ENCODE assay signal across 26 cellular contexts in the genomic region with DNA sequence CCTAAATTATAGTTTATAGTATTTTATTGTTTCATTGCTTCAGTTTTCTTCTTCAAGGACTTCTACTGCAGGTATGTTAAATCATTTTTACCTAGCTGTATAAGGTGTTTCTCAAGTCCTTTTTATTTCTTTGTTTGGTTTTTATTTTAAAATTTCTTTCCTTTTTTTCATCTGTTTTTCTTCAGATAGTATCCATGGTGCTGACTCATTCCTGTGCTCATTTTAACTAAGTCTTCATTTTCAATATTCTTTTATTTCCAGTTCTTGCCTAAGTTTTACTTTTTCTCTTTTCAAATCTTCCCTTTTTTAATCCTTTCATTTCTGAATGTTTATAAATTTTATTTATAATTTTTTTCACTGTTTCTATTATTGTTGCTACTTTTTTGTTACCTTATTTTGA.
"Had no signal": no experiment of that assay in that cellular context is flagged by ENCODE, and none has a peak within 500 bp of the region (broad histone marks: within the 10 kb centered on the region; RNA-seq: fewer than 3 reads in every experiment).

No MANE protein-coding gene starts in this region.

- ATAC-seq: activated CD8-positive, alpha-beta T cell treated with anti-CD3 and anti-CD28 coated beads, Interleukin-2, amount 10 ng/mL, durations not matched to agents 7 days and 5 days; left colon; psoas muscle; right cardiac atrium; SK-N-SH treated with all-trans-retinoic acid at 6 μM for 48 hours had no signal

- DNase-seq: activated CD4-positive, alpha-beta T cell treated with anti-CD3 and anti-CD28 coated beads, Interleukin-2, amount 10 ng/mL, durations not matched to agents 7 days and 5 days; activated CD4-positive, CD25-positive, alpha-beta regulatory T cell treated with anti-CD3 and anti-CD28 coated beads, Interleukin-2, amount 50 U/mL, for 72 hours; activated CD8-positive, alpha-beta memory T cell treated with anti-CD3 and anti-CD28 coated beads, Interleukin-2, amount 50 U/mL, for 4 hours; activated CD8-positive, alpha-beta T cell treated with anti-CD3 and anti-CD28 coated beads, Interleukin-2, amount 10 ng/mL, durations not matched to agents 7 days and 5 days; activated gamma-delta T cell treated with Interleukin-2 at 50 U/mL for 16 hours; activated naive CD8-positive, alpha-beta T cell treated with anti-CD3 and anti-CD28 coated beads, Interleukin-2, amount 10 ng/mL, durations not matched to agents 7 days and 5 days; amygdala; foreskin melanocyte; head of caudate nucleus; hypothalamus; islet precursor cell; left colon; mesenchymal stem cell; ovary; psoas muscle; right cardiac atrium; stimulated activated CD4-positive, alpha-beta T cell treated with anti-CD3 and anti-CD28 coated beads, Interleukin-4, amount 100 ng/mL, for 24 hours; substantia nigra; thyroid gland; WERI-Rb-1 had no signal

- H3K4me3 ChIP-seq: ovary, psoas muscle, thyroid gland had no signal

- H3K4me1 ChIP-seq: psoas muscle, thyroid gland had no signal

- H3K36me3 ChIP-seq: neutrophil, ovary, thyroid gland, WERI-Rb-1 had no signal

- H3K27ac Mint-ChIP-seq: activated CD4-positive, alpha-beta T cell treated with anti-CD3 and anti-CD28 coated beads, Interleukin-2, amount 10 ng/mL, durations not matched to agents 7 days and 5 days; activated CD8-positive, alpha-beta T cell treated with anti-CD3 and anti-CD28 coated beads, Interleukin-2, amount 10 ng/mL, durations not matched to agents 7 days and 5 days; activated naive CD8-positive, alpha-beta T cell treated with anti-CD3 and anti-CD28 coated beads, Interleukin-2, amount 10 ng/mL, durations not matched to agents 7 days and 5 days; nephron; stimulated activated naive CD8-positive, alpha-beta T cell treated with anti-CD3 and anti-CD28 coated beads, Interleukin-15, Interleukin-2, amounts not matched to agents 100 ng/mL and 50 ng/mL, for 24 hours; T-helper 2 cell treated with Interferon-gamma antibody and Interleukin-4, amounts not matched to agents 5 μg/mL and 100 μg/mL, for 36 hours had no signal

- H3K9me3 ChIP-seq: neutrophil, ovary, psoas muscle, thyroid gland had no signal

- H3K9me3 Mint-ChIP-seq: activated CD4-positive, alpha-beta T cell treated with anti-CD3 and anti-CD28 coated beads, Interleukin-2, amount 10 ng/mL, durations not matched to agents 7 days and 5 days; activated naive CD8-positive, alpha-beta T cell treated with anti-CD3 and anti-CD28 coated beads, Interleukin-2, amount 10 ng/mL, durations not matched to agents 7 days and 5 days; nephron; stimulated activated naive CD8-positive, alpha-beta T cell treated with anti-CD3 and anti-CD28 coated beads, Interleukin-15, Interleukin-2, amounts not matched to agents 100 ng/mL and 50 ng/mL, for 24 hours; T-helper 2 cell treated with Interferon-gamma antibody and Interleukin-4, amounts not matched to agents 5 μg/mL and 100 μg/mL, for 36 hours had no signal

- FAIRE-seq: bronchial epithelial cell had no signal

- H3K4me3 Mint-ChIP-seq: activated CD4-positive, alpha-beta T cell treated with anti-CD3 and anti-CD28 coated beads, Interleukin-2, amount 10 ng/mL, durations not matched to agents 7 days and 5 days; activated CD8-positive, alpha-beta T cell treated with anti-CD3 and anti-CD28 coated beads, Interleukin-2, amount 10 ng/mL, durations not matched to agents 7 days and 5 days; activated naive CD8-positive, alpha-beta T cell treated with anti-CD3 and anti-CD28 coated beads, Interleukin-2, amount 10 ng/mL, durations not matched to agents 7 days and 5 days; nephron; stimulated activated naive CD8-positive, alpha-beta T cell treated with anti-CD3 and anti-CD28 coated beads, Interleukin-15, Interleukin-2, amounts not matched to agents 100 ng/mL and 50 ng/mL, for 24 hours; T-helper 2 cell treated with Interferon-gamma antibody and Interleukin-4, amounts not matched to agents 5 μg/mL and 100 μg/mL, for 36 hours had no signal

- H3K27me3 Mint-ChIP-seq: activated CD4-positive, alpha-beta T cell treated with anti-CD3 and anti-CD28 coated beads, Interleukin-2, amount 10 ng/mL, durations not matched to agents 7 days and 5 days; activated naive CD8-positive, alpha-beta T cell treated with anti-CD3 and anti-CD28 coated beads, Interleukin-2, amount 10 ng/mL, durations not matched to agents 7 days and 5 days; stimulated activated naive CD8-positive, alpha-beta T cell treated with anti-CD3 and anti-CD28 coated beads, Interleukin-15, Interleukin-2, amounts not matched to agents 100 ng/mL and 50 ng/mL, for 24 hours had no signal

- H3K4me1 Mint-ChIP-seq: nephron had no signal

- H3K27ac ChIP-seq: neutrophil, ovary, psoas muscle, thyroid gland, WERI-Rb-1 had no signal
